1 cellular context compared by ENCODE assay signal in the genomic region with DNA sequence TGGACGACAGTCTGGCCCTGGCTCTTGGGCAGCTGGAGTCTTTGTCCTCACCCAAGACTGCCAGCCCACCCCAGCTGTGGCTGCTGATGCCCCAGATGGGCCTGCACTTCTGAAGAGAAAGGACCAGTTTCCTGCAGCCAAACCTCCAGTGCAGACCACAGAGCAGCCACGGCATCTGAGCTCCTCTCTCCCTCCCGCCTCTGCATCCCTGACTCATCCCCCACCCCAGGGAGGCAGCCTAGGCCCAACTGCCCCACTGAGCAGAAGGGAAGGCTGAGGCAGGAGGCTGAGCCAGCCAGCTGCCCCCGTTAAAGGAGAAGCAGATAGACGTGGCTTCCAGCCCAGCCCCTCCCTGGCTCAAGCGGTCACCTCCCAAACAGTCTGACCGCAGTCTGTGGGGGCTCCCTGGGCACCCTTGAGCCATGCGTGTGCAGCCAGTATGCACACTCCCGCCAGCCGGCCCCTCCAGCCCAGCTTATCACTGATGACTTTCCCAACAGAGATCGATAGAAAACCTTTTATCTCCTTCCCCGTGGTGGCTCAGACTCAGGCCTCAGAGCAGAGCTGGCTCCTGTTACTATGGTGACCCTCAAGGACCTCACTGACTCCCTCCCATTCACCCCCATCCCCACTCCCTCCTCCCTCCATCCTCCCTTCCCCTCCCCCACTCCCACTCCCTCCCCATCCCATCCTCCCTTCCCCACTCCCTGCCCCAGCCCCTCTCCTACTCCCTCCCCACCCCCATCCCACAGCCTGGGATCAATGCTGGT.
TF ChIP-seq lines count a peak whose summit lies in the region.

No MANE protein-coding gene starts in this region.

TF ChIP-seq in SK-N-SH, 30 proteins besides CTCF, POLR2A, EP300 and RAD21 (continued from another document):
- TF ChIP-seq, protein P1, sequence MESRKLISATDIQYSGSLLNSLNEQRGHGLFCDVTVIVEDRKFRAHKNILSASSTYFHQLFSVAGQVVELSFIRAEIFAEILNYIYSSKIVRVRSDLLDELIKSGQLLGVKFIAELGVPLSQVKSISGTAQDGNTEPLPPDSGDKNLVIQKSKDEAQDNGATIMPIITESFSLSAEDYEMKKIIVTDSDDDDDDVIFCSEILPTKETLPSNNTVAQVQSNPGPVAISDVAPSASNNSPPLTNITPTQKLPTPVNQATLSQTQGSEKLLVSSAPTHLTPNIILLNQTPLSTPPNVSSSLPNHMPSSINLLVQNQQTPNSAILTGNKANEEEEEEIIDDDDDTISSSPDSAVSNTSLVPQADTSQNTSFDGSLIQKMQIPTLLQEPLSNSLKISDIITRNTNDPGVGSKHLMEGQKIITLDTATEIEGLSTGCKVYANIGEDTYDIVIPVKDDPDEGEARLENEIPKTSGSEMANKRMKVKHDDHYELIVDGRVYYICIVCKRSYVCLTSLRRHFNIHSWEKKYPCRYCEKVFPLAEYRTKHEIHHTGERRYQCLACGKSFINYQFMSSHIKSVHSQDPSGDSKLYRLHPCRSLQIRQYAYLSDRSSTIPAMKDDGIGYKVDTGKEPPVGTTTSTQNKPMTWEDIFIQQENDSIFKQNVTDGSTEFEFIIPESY (IDR thresholded peaks at IDR 0.05; ENCODE audit: borderline replicate concordance, low read depth) = no peak
- no peak for TF ChIP-seq MXI1 (IDR thresholded peaks at IDR 0.05; ENCODE audit: low read depth, low read length)
- TF ChIP-seq PBX3 (IDR thresholded peaks at IDR 0.05) = no peak
- no peak for TF ChIP-seq FOSL2 (IDR thresholded peaks at IDR 0.05; ENCODE audit: borderline replicate concordance, low read depth)
- no peak for TF ChIP-seq REST (IDR thresholded peaks at IDR 0.05; ENCODE audit: low read depth, low read length)
- no peak for TF ChIP-seq RCOR1 (IDR thresholded peaks at IDR 0.05; ENCODE audit: low read length)
